ENCODE assay signal across 15 cellular contexts in genomic region chr14:39383026-39383626, GRCh38. TPM values are rescaled to one million over a fixed set of nuclear protein-coding genes. Genes with fewer than 3 reads are reported as not detected.
A peak's percentile ranks its signal among the peaks of the same experiment; 100 is the strongest.
DNase-seq lines count a peak whose midpoint lies in the region; ATAC-seq and TF ChIP-seq lines count a peak whose summit lies in the region.
"Had no signal": no experiment of that assay in that cellular context is flagged by ENCODE, and none has a peak within 500 bp of the region (broad histone marks: within the 10 kb centered on the region; RNA-seq: fewer than 3 reads in every experiment).

No MANE protein-coding gene starts in this region.

- DNase-seq in CD8-positive, alpha-beta memory T cell: peak in 1 of 5 donors; percentile 29
- DNase-seq in BE2C: no peak
- no peak for DNase-seq in neuronal stem cell (ENCODE audit: low spot score)
- no peak for DNase-seq in A172 (ENCODE audit: low spot score)
- no peak for DNase-seq in NCI-H1092 treated with DMSO at 0.1 percent for 48 hours (lab: John Stamatoyannopoulos, UW)
- DNase-seq: C1 segment of cervical spinal cord, NCI-H1694, SJCRH30 had no signal

- POLR2A ChIA-PET in CD8-positive, alpha-beta memory T cell (lab: Charles Lee): interaction anchor here (0.8 kb wide), 1 partner anchor 49 kb away, joined by 4 read pairs; the partner anchor contains the start of gene FBXO33

- no peak overlapping the region for H3K4me3 ChIP-seq in CD8-positive, alpha-beta memory T cell (ENCODE audit: low read length)
- H3K4me3 ChIP-seq in BE2C (ENCODE audit: low read depth, low read length) (no peak overlapping the region), neuronal stem cell (ENCODE audit: low read length in 2 of 2) (no peak overlapping the region)
- H3K4me3 ChIP-seq: SJCRH30, skin epidermis had no signal

- no peak overlapping the region for H3K4ac ChIP-seq in neuronal stem cell (ENCODE audit: low read length)

- H3K4me3 Mint-ChIP-seq in CD8-positive, alpha-beta memory T cell: peak overlapping the region in 1 of 7 donors; percentile 2
- H3K4me3 Mint-ChIP-seq in activated T-helper 17 cell treated with anti-CD3 and anti-CD28 coated beads, Interleukin-2, amount 50 U/mL, for 72 hours: no peak overlapping the region
- H3K4me3 Mint-ChIP-seq: brain had no signal

- no peaks in the 10 kb centered on the region for H3K27me3 Mint-ChIP-seq in CD8-positive, alpha-beta memory T cell
- H3K27me3 Mint-ChIP-seq in activated T-helper 17 cell treated with anti-CD3 and anti-CD28 coated beads, Interleukin-2, amount 50 U/mL, for 72 hours: no peaks in the 10 kb centered on the region
- H3K27me3 Mint-ChIP-seq: brain had no signal

- H3K27me3 ChIP-seq in CD8-positive, alpha-beta memory T cell (ENCODE audit: insufficient read depth, low read length, poor library complexity, severe bottlenecking): no peaks in the 10 kb centered on the region
- H3K27me3 ChIP-seq in BE2C (no peaks in the 10 kb centered on the region), neuronal stem cell (ENCODE audit: control insufficient read depth in 3 of 3, insufficient read depth in 3 of 3, low read depth in 1 of 3, low read length in 3 of 3) (no peaks in the 10 kb centered on the region)
- H3K27me3 ChIP-seq: SJCRH30 had no signal

- no peak overlapping the region for H4K8ac ChIP-seq in neuronal stem cell (ENCODE audit: low read depth, low read length)

- H2BK120ac ChIP-seq in neuronal stem cell (ENCODE audit: low read depth, low read length): no peak overlapping the region

- H3K27ac ChIP-seq in CD8-positive, alpha-beta memory T cell (ENCODE audit: low read depth, low read length): no peak overlapping the region
- no peak overlapping the region for H3K27ac ChIP-seq in neuronal stem cell (replicated peaks; ENCODE audit: low read length)
- H3K27ac ChIP-seq: KMS-11, SJCRH30, skin epidermis had no signal

- H3K27ac Mint-ChIP-seq in CD8-positive, alpha-beta memory T cell: peak overlapping the region in 7 of 8 donors; percentile 17 to 81 (median 44)
- peak overlapping the region; percentile 25 for H3K27ac Mint-ChIP-seq in activated T-helper 17 cell treated with anti-CD3 and anti-CD28 coated beads, Interleukin-2, amount 50 U/mL, for 72 hours
- H3K27ac Mint-ChIP-seq: brain had no signal

- no peak overlapping the region for H3K14ac ChIP-seq in neuronal stem cell (ENCODE audit: low read length)

- no peak overlapping the region for H2BK12ac ChIP-seq in neuronal stem cell (ENCODE audit: low read length)

- no peak overlapping the region for H3K4me2 ChIP-seq in neuronal stem cell (ENCODE audit: insufficient read depth, low read length, poor library complexity, severe bottlenecking)
- H3K4me2 ChIP-seq: KMS-11 had no signal

- CTCF ChIA-PET in CD8-positive, alpha-beta memory T cell (lab: Charles Lee): no interaction called here

- H3K4me1 Mint-ChIP-seq in CD8-positive, alpha-beta memory T cell: peaks cover 19 to 37% (median 37%) of the 10 kb centered on the region in 3 donors
- H3K4me1 Mint-ChIP-seq in activated T-helper 17 cell treated with anti-CD3 and anti-CD28 coated beads, Interleukin-2, amount 50 U/mL, for 72 hours: peaks cover 14% of the 10 kb centered on the region
- H3K4me1 Mint-ChIP-seq: brain had no signal

- ATAC-seq in GM18858 (IDR thresholded peaks at IDR 0.05; ENCODE audit: unreplicated experiment): peak; percentile 70
- peak; percentile 64 for ATAC-seq in HG02885 (IDR thresholded peaks at IDR 0.05; ENCODE audit: poor library complexity, unreplicated experiment)
- ATAC-seq in activated T-helper 17 cell treated with anti-CD3 and anti-CD28 coated beads, Interleukin-2, amount 50 U/mL, for 72 hours (replicated peaks): peak; percentile 97
- ATAC-seq: left lobe of liver had no signal

- H2AK5ac ChIP-seq in neuronal stem cell (ENCODE audit: low read depth, low read length): no peak overlapping the region

- H3K9me3 Mint-ChIP-seq in CD8-positive, alpha-beta memory T cell: no peaks in the 10 kb centered on the region
- H3K9me3 Mint-ChIP-seq in activated T-helper 17 cell treated with anti-CD3 and anti-CD28 coated beads, Interleukin-2, amount 50 U/mL, for 72 hours: no peaks in the 10 kb centered on the region
- H3K9me3 Mint-ChIP-seq: brain had no signal

- H2BK5ac ChIP-seq in neuronal stem cell (ENCODE audit: low read length): no peak overlapping the region

- no peaks in the 10 kb centered on the region for H3K79me1 ChIP-seq in neuronal stem cell (ENCODE audit: low read depth, low read length)

- H3K36me3 Mint-ChIP-seq in CD8-positive, alpha-beta memory T cell: peaks cover 7 to 10% (median 8%) of the 10 kb centered on the region in 3 donors
- H3K36me3 Mint-ChIP-seq in activated T-helper 17 cell treated with anti-CD3 and anti-CD28 coated beads, Interleukin-2, amount 50 U/mL, for 72 hours (ENCODE audit: low read depth): no peaks in the 10 kb centered on the region

- H3K36me3 ChIP-seq in CD8-positive, alpha-beta memory T cell (ENCODE audit: insufficient read depth, low read length): no peaks in the 10 kb centered on the region
- H3K36me3 ChIP-seq in BE2C (no peaks in the 10 kb centered on the region), neuronal stem cell (replicated peaks in 1 of 2; ENCODE audit: control insufficient read depth in 2 of 2, insufficient read depth in 2 of 2, low read length in 2 of 2) (no peaks in the 10 kb centered on the region)
- H3K36me3 ChIP-seq: SJCRH30 had no signal

- no peak overlapping the region for H4K91ac ChIP-seq in neuronal stem cell (ENCODE audit: low read depth, low read length, poor library complexity)

- no CpG with 5 or more reads among the region's 1 CpG for WGBS in neuronal stem cell (ENCODE audit: extremely low coverage in 2 of 2, insufficient read length in 2 of 2, insufficient replicate concordance in 1 of 2), 2 donors

- H3K4me1 ChIP-seq in CD8-positive, alpha-beta memory T cell (ENCODE audit: insufficient read depth, low read length): peaks cover 19% of the 10 kb centered on the region
- H3K4me1 ChIP-seq in BE2C (no peaks in the 10 kb centered on the region), neuronal stem cell (ENCODE audit: control insufficient read depth in 2 of 2, insufficient read depth in 1 of 2, low read depth in 1 of 2, low read length in 2 of 2) (no peaks in the 10 kb centered on the region)
- H3K4me1 ChIP-seq: SJCRH30 had no signal

- no peak overlapping the region for H2AFZ ChIP-seq in neuronal stem cell (ENCODE audit: low read length)

- no peak overlapping the region for H2BK15ac ChIP-seq in neuronal stem cell (ENCODE audit: low read length)

- H3K23ac ChIP-seq in neuronal stem cell (ENCODE audit: low read depth, low read length, poor library complexity): no peak overlapping the region

- TF ChIP-seq CTCF in BE2C (IDR thresholded peaks at IDR 0.05; ENCODE audit: low read depth, low read length): no peak

- no peaks in the 10 kb centered on the region for H3K9me3 ChIP-seq in CD8-positive, alpha-beta memory T cell (ENCODE audit: low read length)
- H3K9me3 ChIP-seq in BE2C (no peaks in the 10 kb centered on the region), neuronal stem cell (replicated peaks in 1 of 2; ENCODE audit: control insufficient read depth in 2 of 2, insufficient read depth in 1 of 2, low read depth in 1 of 2, low read length in 2 of 2) (no peaks in the 10 kb centered on the region)
- H3K9me3 ChIP-seq: SJCRH30 had no signal

- no peak overlapping the region for H3K9ac ChIP-seq in neuronal stem cell (ENCODE audit: low read depth, low read length, poor library complexity)
- H3K9ac ChIP-seq: KMS-11 had no signal

- H3K18ac ChIP-seq in neuronal stem cell (ENCODE audit: low read length): no peak overlapping the region

RNA-seq across cellular contexts. Expression of gene FBXO33, which starts 49.1 kb away (rescaled TPM):
- total RNA-seq in CD8-positive, alpha-beta memory T cell: 10 to 100 TPM; 19.4 to 20.1 TPM
- polyA plus RNA-seq in CD8-positive, alpha-beta memory T cell: 15.3 TPM
- total RNA-seq in activated T-helper 17 cell treated with anti-CD3 and anti-CD28 coated beads, Interleukin-2, amount 50 U/mL, for 72 hours: 10 to 100 TPM; 15.8 to 19.1 TPM
- 13.0 TPM for polyA plus RNA-seq in BE2C (2012; ENCODE audit: insufficient read depth, insufficient read length, low read depth)
- polyA plus RNA-seq in neuronal stem cell (2013, experiment 1 of 2): 14.6 TPM
- polyA plus RNA-seq in neuronal stem cell (2013, experiment 2 of 2): 14.4 TPM
- 8.3 and 9.4 TPM in 2 replicates for total RNA-seq in A172 (2014; rRNA removed; shearing (Covaris generic))
